ENCODE assay signal across 19 cellular contexts in the genomic region with DNA sequence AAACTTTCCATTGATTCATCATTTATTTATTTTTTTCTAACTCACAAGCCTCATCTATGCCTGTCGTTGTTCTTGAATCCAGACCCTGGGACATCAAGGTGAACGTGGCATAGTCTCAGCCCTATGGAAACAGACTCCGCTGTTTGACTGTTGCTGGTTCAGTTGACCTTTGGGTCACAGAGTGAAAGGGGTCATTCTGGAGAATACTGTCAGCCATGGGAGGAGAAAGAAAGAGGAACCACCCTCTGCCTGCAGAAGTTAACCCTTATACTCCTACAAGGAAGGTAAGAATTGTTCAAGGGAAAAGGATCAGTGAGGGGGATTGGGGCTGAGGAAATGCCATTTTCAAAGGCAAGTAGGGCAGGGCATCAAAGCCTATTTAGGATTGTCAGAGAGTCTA.
"Had no signal": no experiment of that assay in that cellular context is flagged by ENCODE, and none has a peak within 500 bp of the region (broad histone marks: within the 10 kb centered on the region; RNA-seq: fewer than 3 reads in every experiment).

No MANE protein-coding gene starts in this region.

- H3K9ac ChIP-seq: SK-N-SH had no signal

- H3K9me3 ChIP-seq: MG63, SK-N-SH had no signal

- H3K27me3 ChIP-seq: MG63 had no signal

- ATAC-seq: Panc1, PC-3 had no signal

- DNase-seq: Karpas-422, KG1, MG63, NCI-H1092 treated with DMSO at 0.1 percent for 48 hours, NCI-H1436, NCI-H187, NCI-H2029, NCI-H2081 treated with DMSO at 0.1 percent for 48 hours, NCI-H2171, NCI-H446, NCI-H510A, NCI-H524 treated with DMSO at 0.1 percent for 48 hours, NCI-H69, NCI-H774, PC-3, SHP77, SK-N-SH had no signal

- H3K36me3 ChIP-seq: MG63 had no signal

- H3K4me3 ChIP-seq: MG63 had no signal

- H3K27ac ChIP-seq: RWPE1 had no signal

- H3K4me2 ChIP-seq: SK-N-SH had no signal
